In genomic region chr17:8062435-8062806, GRCh38 we compare ENCODE assay signal across 1 cellular context.
TF ChIP-seq lines count a peak whose summit lies in the region.

No MANE protein-coding gene starts in this region.

TF ChIP-seq in K562, 482 proteins besides CTCF, POLR2A, EP300 and RAD21:
- TF ChIP-seq SRSF3 (IDR thresholded peaks at IDR 0.05; ENCODE audit: insufficient read depth, low read length) (no peak), SOX6 (IDR thresholded peaks at IDR 0.05) (no peak), ZNF668 (CRISPR knock-in tag; IDR thresholded peaks at IDR 0.05) (no peak), SAFB2 (IDR thresholded peaks at IDR 0.05; ENCODE audit: borderline replicate concordance, low read depth, low read length, severe bottlenecking) (no peak), CBFA2T3 (IDR thresholded peaks at IDR 0.05) (peak; percentile 53), HNRNPH1 (optimal IDR thresholded peaks at IDR 0.05; ENCODE audit: low read depth, low read length) (no peak), FOSL1 (tag; conservative IDR thresholded peaks at IDR 0.05) (peak; percentile 22; the same call in 1 of the 2 replicates), XRCC3 (IDR thresholded peaks at IDR 0.05) (no peak), TCF3 (CRISPR knock-in tag; IDR thresholded peaks at IDR 0.05) (peak; percentile 41), TAL1 (IDR thresholded peaks at IDR 0.05) (peak; percentile 32; the same call in 1 of the 2 replicates), ARID1B (IDR thresholded peaks at IDR 0.05) (peak; percentile 55; the same call in 1 of the 2 replicates), ZSCAN29 (IDR thresholded peaks at IDR 0.05) (no peak), NCOA1 (IDR thresholded peaks at IDR 0.05; ENCODE audit: low read depth) (no peak), PHB2 (IDR thresholded peaks at IDR 0.05; ENCODE audit: low read depth) (no peak), FOXJ2 (tag; IDR thresholded peaks at IDR 0.05) (0 out of 2 replicates have a peak, but pooled peaks have one; percentile 24), NFIC (IDR thresholded peaks at IDR 0.05) (peak; percentile 70), PKNOX1 (IDR thresholded peaks at IDR 0.05) (no peak)
- TF ChIP-seq, protein P1, sequence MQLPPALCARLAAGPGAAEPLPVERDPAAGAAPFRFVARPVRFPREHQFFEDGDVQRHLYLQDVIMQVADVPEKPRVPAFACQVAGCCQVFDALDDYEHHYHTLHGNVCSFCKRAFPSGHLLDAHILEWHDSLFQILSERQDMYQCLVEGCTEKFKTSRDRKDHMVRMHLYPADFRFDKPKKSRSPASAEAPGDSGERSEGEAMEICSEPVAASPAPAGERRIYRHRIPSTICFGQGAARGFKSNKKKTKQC (CRISPR knock-in tag; IDR thresholded peaks at IDR 0.05): no peak
- TF ChIP-seq, protein P2, sequence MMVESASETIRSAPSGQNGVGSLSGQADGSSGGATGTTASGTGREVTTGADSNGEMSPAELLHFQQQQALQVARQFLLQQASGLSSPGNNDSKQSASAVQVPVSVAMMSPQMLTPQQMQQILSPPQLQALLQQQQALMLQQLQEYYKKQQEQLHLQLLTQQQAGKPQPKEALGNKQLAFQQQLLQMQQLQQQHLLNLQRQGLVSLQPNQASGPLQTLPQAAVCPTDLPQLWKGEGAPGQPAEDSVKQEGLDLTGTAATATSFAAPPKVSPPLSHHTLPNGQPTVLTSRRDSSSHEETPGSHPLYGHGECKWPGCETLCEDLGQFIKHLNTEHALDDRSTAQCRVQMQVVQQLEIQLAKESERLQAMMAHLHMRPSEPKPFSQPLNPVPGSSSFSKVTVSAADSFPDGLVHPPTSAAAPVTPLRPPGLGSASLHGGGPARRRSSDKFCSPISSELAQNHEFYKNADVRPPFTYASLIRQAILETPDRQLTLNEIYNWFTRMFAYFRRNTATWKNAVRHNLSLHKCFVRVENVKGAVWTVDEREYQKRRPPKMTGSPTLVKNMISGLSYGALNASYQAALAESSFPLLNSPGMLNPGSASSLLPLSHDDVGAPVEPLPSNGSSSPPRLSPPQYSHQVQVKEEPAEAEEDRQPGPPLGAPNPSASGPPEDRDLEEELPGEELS (CRISPR knock-in tag; IDR thresholded peaks at IDR 0.05; ENCODE audit: borderline replicate concordance): no peak
- TF ChIP-seq, protein P3, sequence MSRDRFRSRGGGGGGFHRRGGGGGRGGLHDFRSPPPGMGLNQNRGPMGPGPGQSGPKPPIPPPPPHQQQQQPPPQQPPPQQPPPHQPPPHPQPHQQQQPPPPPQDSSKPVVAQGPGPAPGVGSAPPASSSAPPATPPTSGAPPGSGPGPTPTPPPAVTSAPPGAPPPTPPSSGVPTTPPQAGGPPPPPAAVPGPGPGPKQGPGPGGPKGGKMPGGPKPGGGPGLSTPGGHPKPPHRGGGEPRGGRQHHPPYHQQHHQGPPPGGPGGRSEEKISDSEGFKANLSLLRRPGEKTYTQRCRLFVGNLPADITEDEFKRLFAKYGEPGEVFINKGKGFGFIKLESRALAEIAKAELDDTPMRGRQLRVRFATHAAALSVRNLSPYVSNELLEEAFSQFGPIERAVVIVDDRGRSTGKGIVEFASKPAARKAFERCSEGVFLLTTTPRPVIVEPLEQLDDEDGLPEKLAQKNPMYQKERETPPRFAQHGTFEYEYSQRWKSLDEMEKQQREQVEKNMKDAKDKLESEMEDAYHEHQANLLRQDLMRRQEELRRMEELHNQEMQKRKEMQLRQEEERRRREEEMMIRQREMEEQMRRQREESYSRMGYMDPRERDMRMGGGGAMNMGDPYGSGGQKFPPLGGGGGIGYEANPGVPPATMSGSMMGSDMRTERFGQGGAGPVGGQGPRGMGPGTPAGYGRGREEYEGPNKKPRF (IDR thresholded peaks at IDR 0.05; ENCODE audit: low read depth, low read length): no peak
